11 cellular contexts compared by ENCODE assay signal in the genomic region with DNA sequence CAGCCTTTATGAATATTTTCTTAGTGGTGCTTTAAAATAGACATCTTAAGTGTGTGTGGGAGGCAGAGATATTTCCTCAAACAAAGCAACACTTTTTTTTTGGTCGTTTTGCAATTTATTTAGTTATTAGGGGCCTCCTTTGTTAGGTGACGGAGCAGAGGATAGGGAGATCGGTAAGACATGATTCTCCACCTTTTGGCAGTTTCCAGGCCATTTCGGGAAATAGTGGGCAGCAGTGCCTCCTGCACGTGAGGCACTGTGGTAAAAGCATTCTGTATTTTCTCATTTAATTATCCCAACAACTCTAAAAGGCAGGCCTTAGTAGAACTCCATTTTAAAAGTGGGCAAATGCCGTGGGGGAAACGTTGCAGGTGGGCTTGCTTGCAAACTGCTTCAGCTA. TPM values are rescaled to one million over a fixed set of nuclear protein-coding genes. Genes with fewer than 3 reads are reported as not detected.
DNase-seq lines count a peak whose midpoint lies in the region; ATAC-seq, FAIRE-seq and TF ChIP-seq lines count a peak whose summit lies in the region.
"Had no signal": no experiment of that assay in that cellular context is flagged by ENCODE, and none has a peak within 500 bp of the region (broad histone marks: within the 10 kb centered on the region; RNA-seq: fewer than 3 reads in every experiment).

No MANE protein-coding gene starts in this region.

- peak overlapping the region in 5 of 10 experiments; percentile 54 to 79 (median 65); a peak in 3 of 20 replicates for H3K4me3 ChIP-seq in BLaER1 treated with 17β-estradiol and CSF1 and Interleukin-3, amounts not matched to agents 10 nM and 100 nM
- H3K4me3 ChIP-seq in H7 (ENCODE audit: insufficient read depth, low read depth, low read length) (no peak overlapping the region), body of pancreas (peak overlapping the region in 1 of 2 donors; percentile 84), mucosa of stomach (ENCODE audit: low read length) (peak overlapping the region; percentile 97)

- DNase-seq in H7 (peak; percentile 22), body of pancreas (peak in 1 of 4 donors; percentile 23), frontal cortex (ENCODE audit: low spot score in 2 of 2) (no peak), HPDE6-E6E7 (ENCODE audit: extremely low spot score) (no peak), NCI-H2029 (lab: John Stamatoyannopoulos, UW) (no peak)
- DNase-seq: brain microvascular endothelial cell, GOT3, uterus had no signal

- WGBS in body of pancreas, 2 donors = 22 to 23% methylated on average over 7 of the region's 7 CpGs

- FAIRE-seq in frontal cortex (lab: Jason Lieb, UNC) = no peak

- no peak overlapping the region for H3K9ac ChIP-seq in BLaER1 treated with 17β-estradiol and CSF1 and Interleukin-3, amounts not matched to agents 10 nM and 100 nM
- H3K9ac ChIP-seq in mucosa of stomach (ENCODE audit: low read length) = peak overlapping the region; percentile 99

- H3K9me3 ChIP-seq in BLaER1 treated with 17β-estradiol and CSF1 and Interleukin-3, amounts not matched to agents 10 nM and 100 nM (replicated peaks in 1 of 11) = peaks cover 0 to 8% (median 0%) of the 10 kb centered on the region in 11 experiments; a peak in 1 of 22 replicates
- no peaks in the 10 kb centered on the region for H3K9me3 ChIP-seq in body of pancreas
- H3K9me3 ChIP-seq in mucosa of stomach (ENCODE audit: control insufficient read depth, low read length) = no peaks in the 10 kb centered on the region
- H3K9me3 ChIP-seq: uterus had no signal

- H3K4me1 ChIP-seq in BLaER1 treated with 17β-estradiol and CSF1 and Interleukin-3, amounts not matched to agents 10 nM and 100 nM = peaks cover 8 to 23% (median 18%) of the 10 kb centered on the region in 10 experiments; a peak in 19 of 20 replicates
- H3K4me1 ChIP-seq in body of pancreas (peaks cover 69% of the 10 kb centered on the region), mucosa of stomach (ENCODE audit: control insufficient read depth, insufficient read depth, low read length) (peaks cover 20% of the 10 kb centered on the region)

- ATAC-seq in body of pancreas = no peak
- ATAC-seq in HG02852 (IDR thresholded peaks at IDR 0.05; ENCODE audit: unreplicated experiment) = no peak

- peaks cover 0 to 13% (median 4%) of the 10 kb centered on the region in 11 experiments; a peak in 4 of 22 replicates for H4K20me1 ChIP-seq in BLaER1 treated with 17β-estradiol and CSF1 and Interleukin-3, amounts not matched to agents 10 nM and 100 nM

- no peaks in the 10 kb centered on the region for H3K36me3 ChIP-seq in BLaER1 treated with 17β-estradiol and CSF1 and Interleukin-3, amounts not matched to agents 10 nM and 100 nM
- H3K36me3 ChIP-seq in H7 (replicated peaks; ENCODE audit: control insufficient read depth, insufficient read depth, low read length) = no peaks in the 10 kb centered on the region
- no peaks in the 10 kb centered on the region for H3K36me3 ChIP-seq in body of pancreas (replicated peaks in 1 of 2; ENCODE audit: insufficient read depth in 1 of 2, low read depth in 2 of 2)
- no peaks in the 10 kb centered on the region for H3K36me3 ChIP-seq in mucosa of stomach (ENCODE audit: control insufficient read depth, insufficient read depth, low read length)
- H3K36me3 ChIP-seq: brain microvascular endothelial cell, uterus had no signal

- H3K27me3 ChIP-seq in BLaER1 treated with 17β-estradiol and CSF1 and Interleukin-3, amounts not matched to agents 10 nM and 100 nM = peaks cover 43 to 65% (median 54%) of the 10 kb centered on the region in 11 experiments
- no peaks in the 10 kb centered on the region for H3K27me3 ChIP-seq in H7 (ENCODE audit: control insufficient read depth, insufficient read depth, low read length)
- H3K27me3 ChIP-seq in body of pancreas = no peaks in the 10 kb centered on the region
- peaks cover 13% of the 10 kb centered on the region for H3K27me3 ChIP-seq in mucosa of stomach (ENCODE audit: control insufficient read depth, insufficient read depth, low read length)

- no peak overlapping the region for H3K27ac ChIP-seq in BLaER1 treated with 17β-estradiol and CSF1 and Interleukin-3, amounts not matched to agents 10 nM and 100 nM
- H3K27ac ChIP-seq in body of pancreas = peak overlapping the region; percentile 99
- H3K27ac ChIP-seq: brain microvascular endothelial cell, uterus had no signal

- peak in 3 of 7 experiments; percentile 18 to 26 (median 24) for TF ChIP-seq CTCF in body of pancreas (IDR thresholded peaks at IDR 0.05)

- intact Hi-C loops in body of pancreas (cut with DNase I) = no loop called here

- peak overlapping the region in 9 of 11 experiments; percentile 92 to 100 (median 96); a peak in 15 of 22 replicates for H3K4me2 ChIP-seq in BLaER1 treated with 17β-estradiol and CSF1 and Interleukin-3, amounts not matched to agents 10 nM and 100 nM

- no peak for TF ChIP-seq POLR2A in body of pancreas (IDR thresholded peaks at IDR 0.05)

RNA-seq across cellular contexts. Expression of gene OCLN, which starts 1.9 kb away (rescaled TPM):
- total RNA-seq in H7 (2014; rRNA removed; shearing (Covaris generic)) = 33.3 and 39.9 TPM in 2 replicates
- 10 to 100 TPM; 23.1 to 63.6 TPM for total RNA-seq in body of pancreas
- 3.7 TPM for total RNA-seq in frontal cortex

Comparison
In these comparisons a context has a peak if more than half of its experiments do, and no peak if none do; other contexts are left out.
1. H3K27ac ChIP-seq: peak in body of pancreas (4 of 4); none in BLaER1 treated with 17β-estradiol and CSF1 and Interleukin-3, amounts not matched to agents 10 nM and 100 nM (0 of 11).